ENCODE assay signal across 9 cellular contexts in genomic region chr7:114047889-114048288, GRCh38.
DNase-seq lines count a peak whose midpoint lies in the region; ATAC-seq and TF ChIP-seq lines count a peak whose summit lies in the region.
"Had no signal": no experiment of that assay in that cellular context is flagged by ENCODE, and none has a peak within 500 bp of the region (broad histone marks: within the 10 kb centered on the region; RNA-seq: fewer than 3 reads in every experiment).

No MANE protein-coding gene starts in this region.

- TF ChIP-seq CTCF in KMS-11 (conservative IDR thresholded peaks at IDR 0.05; ENCODE audit: low read depth, low read length) (no peak), kidney epithelial cell (IDR thresholded peaks at IDR 0.05; ENCODE audit: insufficient read depth, low read length, poor library complexity, severe bottlenecking) (no peak), GM13976 (IDR thresholded peaks at IDR 0.05; ENCODE audit: borderline replicate concordance, control extremely low read depth, extremely low read depth, insufficient read depth, missing control alignments) (no peak)

- H3K4me1 ChIP-seq in KMS-11 (ENCODE audit: low read depth, poor library complexity, severe bottlenecking) = peaks cover 8% of the 10 kb centered on the region

- H3K9me3 Mint-ChIP-seq in activated naive CD4-positive, alpha-beta T cell treated with anti-CD3 and anti-CD28 coated beads, Interleukin-2, amount 50 U/mL, for 72 hours = peaks cover 5% of the 10 kb centered on the region in 2 donors

- H3K36me3 Mint-ChIP-seq in activated naive CD4-positive, alpha-beta T cell treated with anti-CD3 and anti-CD28 coated beads, Interleukin-2, amount 50 U/mL, for 72 hours = peaks cover 6 to 7% of the 10 kb centered on the region in 2 donors

- DNase-seq in AG20443 (ENCODE audit: low spot score) = peak; percentile 48
- no peak for DNase-seq in activated naive CD4-positive, alpha-beta T cell treated with anti-CD3 and anti-CD28 coated beads, Interleukin-2, amount 50 U/mL, for 72 hours (ENCODE audit: low spot score in 2 of 2)
- peak; percentile 48 for DNase-seq in kidney epithelial cell (ENCODE audit: low read depth)
- no peak for DNase-seq in GM13976 (ENCODE audit: low spot score)
- DNase-seq in NCI-H1417 (lab: John Stamatoyannopoulos, UW) = no peak
- DNase-seq in stimulated activated CD8-positive, alpha-beta memory T cell treated with anti-CD3 and anti-CD28 coated beads, Interleukin-4, amount 100 ng/mL, for 48 hours = no peak
- DNase-seq: NCI-H446 had no signal

- H3K4me3 ChIP-seq in KMS-11 (IDR thresholded peaks at IDR 0.05; ENCODE audit: insufficient read depth, low read depth, low read length) = no peak overlapping the region
- no peak overlapping the region for H3K4me3 ChIP-seq in kidney epithelial cell (ENCODE audit: low read depth, low read length)

- no peak overlapping the region for H3K27ac ChIP-seq in KMS-11

- H4K20me1 ChIP-seq in KMS-11 (ENCODE audit: insufficient read depth) = no peaks in the 10 kb centered on the region

- H3K79me2 ChIP-seq in KMS-11 (ENCODE audit: insufficient read depth, low read depth) = no peaks in the 10 kb centered on the region

- no peak overlapping the region for H3K9ac ChIP-seq in KMS-11

- peak; percentile 76 to 81 for ATAC-seq in activated naive CD4-positive, alpha-beta T cell treated with anti-CD3 and anti-CD28 coated beads, Interleukin-2, amount 50 U/mL, for 72 hours
- no peak for ATAC-seq in HG02610 (IDR thresholded peaks at IDR 0.05; ENCODE audit: unreplicated experiment)

- H3K4me2 ChIP-seq in KMS-11 = peak overlapping the region; percentile 52

- H2AFZ ChIP-seq in KMS-11 (ENCODE audit: low read depth) = peak overlapping the region; percentile 90

- H3K36me3 ChIP-seq in KMS-11 (ENCODE audit: insufficient read depth) = no peaks in the 10 kb centered on the region
- H3K36me3 ChIP-seq in kidney epithelial cell (ENCODE audit: control insufficient read depth, insufficient read depth, low read length) = no peaks in the 10 kb centered on the region

- in situ Hi-C loops in GM13976 (cut with MboI; ENCODE audit: low sequenced_read_pairs, unreplicated experiment) = no loop called here

- H3K27ac Mint-ChIP-seq in activated naive CD4-positive, alpha-beta T cell treated with anti-CD3 and anti-CD28 coated beads, Interleukin-2, amount 50 U/mL, for 72 hours = peak overlapping the region; percentile 68 to 85

- H3K27me3 ChIP-seq in KMS-11 (ENCODE audit: insufficient read depth, low read depth) (no peaks in the 10 kb centered on the region), kidney epithelial cell (ENCODE audit: control insufficient read depth, insufficient read depth, low read length) (no peaks in the 10 kb centered on the region)

Comparison
In these comparisons a context has a peak if more than half of its experiments do, and no peak if none do; other contexts are left out.
1. DNase-seq: peak in AG20443 (single experiment) and kidney epithelial cell (single experiment); none in activated naive CD4-positive, alpha-beta T cell treated with anti-CD3 and anti-CD28 coated beads, Interleukin-2, amount 50 U/mL, for 72 hours (0 of 2), GM13976 (single experiment), NCI-H1417 (0 of 3) and stimulated activated CD8-positive, alpha-beta memory T cell treated with anti-CD3 and anti-CD28 coated beads, Interleukin-4, amount 100 ng/mL, for 48 hours (single experiment).